21 cellular contexts compared by ENCODE assay signal in genomic region chr13:67642638-67643037, GRCh38.
DNase-seq lines count a peak whose midpoint lies in the region; ATAC-seq and TF ChIP-seq lines count a peak whose summit lies in the region.
"Had no signal": no experiment of that assay in that cellular context is flagged by ENCODE, and none has a peak within 500 bp of the region (broad histone marks: within the 10 kb centered on the region; RNA-seq: fewer than 3 reads in every experiment).

No MANE protein-coding gene starts in this region.

- ATAC-seq in GM21528 (IDR thresholded peaks at IDR 0.05; ENCODE audit: low FRiP score, unreplicated experiment), result no peak
- ATAC-seq in activated CD8-positive, alpha-beta T cell treated with anti-CD3 and anti-CD28 coated beads for 36 hours, result no peak
- ATAC-seq: A549 had no signal

- intact Hi-C loops in activated CD8-positive, alpha-beta T cell treated with anti-CD3 and anti-CD28 coated beads for 36 hours (cut with micrococcal nuclease), result no loop called here

- no peak overlapping the region for H3K27ac Mint-ChIP-seq in activated CD8-positive, alpha-beta T cell treated with anti-CD3 and anti-CD28 coated beads for 36 hours
- H3K27ac Mint-ChIP-seq: T-helper 1 cell treated with Interleukin-12 subunit alpha and Interleukin-12 subunit beta and Interleukin-4 antibody, amounts not matched to agents 30 μg/mL and 1 μg/mL, for 36 hours had no signal

- no peaks in the 10 kb centered on the region for H3K4me1 ChIP-seq in MM.1S (ENCODE audit: low read length)
- H3K4me1 ChIP-seq: A549, BLaER1 had no signal

- POLR2A ChIA-PET in activated CD8-positive, alpha-beta T cell treated with anti-CD3 and anti-CD28 coated beads for 36 hours (lab: Charles Lee), result no interaction called here

- no peaks in the 10 kb centered on the region for H3K4me1 Mint-ChIP-seq in activated CD8-positive, alpha-beta T cell treated with anti-CD3 and anti-CD28 coated beads for 36 hours (ENCODE audit: low read depth)

- no peak for TF ChIP-seq CTCF in NB4 (IDR thresholded peaks at IDR 0.05; ENCODE audit: low read depth, low read length)
- TF ChIP-seq CTCF in activated CD8-positive, alpha-beta T cell treated with anti-CD3 and anti-CD28 coated beads for 36 hours (IDR thresholded peaks at IDR 0.05), result no peak
- TF ChIP-seq CTCF in MM.1S (IDR thresholded peaks at IDR 0.05; ENCODE audit: low read length), result no peak

- H3K27ac ChIP-seq in MM.1S (ENCODE audit: low read length), result no peak overlapping the region
- H3K27ac ChIP-seq: A549, BLaER1, HL-60 had no signal

- no peaks in the 10 kb centered on the region for H3F3A ChIP-seq in MM.1S (ENCODE audit: insufficient read depth, low read length)

- no peaks in the 10 kb centered on the region for H3K36me3 ChIP-seq in MM.1S (replicated peaks; ENCODE audit: insufficient read depth, low read length)
- H3K36me3 ChIP-seq: BLaER1, MG63 had no signal

- no peaks in the 10 kb centered on the region for H3K36me3 Mint-ChIP-seq in activated CD8-positive, alpha-beta T cell treated with anti-CD3 and anti-CD28 coated beads for 36 hours (ENCODE audit: low read depth)

- CTCF ChIA-PET in activated CD8-positive, alpha-beta T cell treated with anti-CD3 and anti-CD28 coated beads for 36 hours (lab: Charles Lee), result no interaction called here

- H3K79me2 ChIP-seq in MM.1S (ENCODE audit: low read length), result no peaks in the 10 kb centered on the region

- H3K27me3 ChIP-seq in MM.1S (replicated peaks; ENCODE audit: insufficient read depth, low read length), result no peaks in the 10 kb centered on the region
- H3K27me3 ChIP-seq: BLaER1, MG63 had no signal

- no peak for TF ChIP-seq POLR2A in NB4 (IDR thresholded peaks at IDR 0.05; ENCODE audit: extremely low read depth, insufficient read length)

- no peaks in the 10 kb centered on the region for H3K9me3 ChIP-seq in MM.1S (replicated peaks; ENCODE audit: insufficient read depth, low read length)
- H3K9me3 ChIP-seq: A549, BLaER1, MG63, SK-N-SH had no signal

- DNase-seq in CD1c-positive myeloid dendritic cell (ENCODE audit: extremely low spot score) (peak; percentile 31), NB4 (ENCODE audit: low read depth) (peak; percentile 15), SIG-M5 treated with dmso at 0.1 percent for 504 hours (lab: John Stamatoyannopoulos, UW; ENCODE audit: unreplicated experiment) (peak; percentile 95), medulla oblongata (ENCODE audit: extremely low spot score) (peak; percentile 35), MM.1S (no peak)
- DNase-seq in activated CD8-positive, alpha-beta T cell treated with anti-CD3 and anti-CD28 coated beads for 36 hours, result no peak
- DNase-seq: DMS79 treated with DMSO at 0.1 percent for 48 hours, IMR-90, Karpas-422, MG63, NCI-H1417 treated with DMSO at 0.1 percent for 48 hours, NCI-H187 treated with DMSO at 0.1 percent for 48 hours, NCI-H345, NCI-H524 treated with DMSO at 0.1 percent for 48 hours, Right ventricle myocardium superior, SK-N-SH had no signal

- H3K9ac ChIP-seq in MM.1S (ENCODE audit: low read length), result no peak overlapping the region
- H3K9ac ChIP-seq: BLaER1, SK-N-SH had no signal

- no peaks in the 10 kb centered on the region for H3K27me3 Mint-ChIP-seq in activated CD8-positive, alpha-beta T cell treated with anti-CD3 and anti-CD28 coated beads for 36 hours

- H2AFZ ChIP-seq in MM.1S (ENCODE audit: low read length), result no peak overlapping the region

- H3K9me3 Mint-ChIP-seq in activated CD8-positive, alpha-beta T cell treated with anti-CD3 and anti-CD28 coated beads for 36 hours, result peaks cover 27% of the 10 kb centered on the region

- H4K20me1 ChIP-seq in MM.1S (ENCODE audit: insufficient read depth, low read length), result no peaks in the 10 kb centered on the region
- H4K20me1 ChIP-seq: BLaER1 had no signal

- H3K9me2 ChIP-seq in MM.1S (replicated peaks; ENCODE audit: insufficient read depth, low read length), result no peaks in the 10 kb centered on the region
- H3K9me2 ChIP-seq: SK-N-SH had no signal

- no peak overlapping the region for H3K4me2 ChIP-seq in MM.1S (ENCODE audit: low read depth, low read length)
- H3K4me2 ChIP-seq: A549, BLaER1, SK-N-SH had no signal

- no peak overlapping the region for H3K4me3 Mint-ChIP-seq in activated CD8-positive, alpha-beta T cell treated with anti-CD3 and anti-CD28 coated beads for 36 hours
- H3K4me3 Mint-ChIP-seq: T-helper 1 cell treated with Interleukin-12 subunit alpha and Interleukin-12 subunit beta and Interleukin-4 antibody, amounts not matched to agents 30 μg/mL and 1 μg/mL, for 36 hours had no signal

- H3K4me3 ChIP-seq in NB4 (ENCODE audit: low read depth, low read length) (no peak overlapping the region), MM.1S (ENCODE audit: low read length) (no peak overlapping the region)
- H3K4me3 ChIP-seq: A549, BLaER1, MG63 had no signal

Comparison
In these comparisons a context has a peak if more than half of its experiments do, and no peak if none do; other contexts are left out.
1. DNase-seq: peak in CD1c-positive myeloid dendritic cell (single experiment), NB4 (single experiment), SIG-M5 treated with dmso at 0.1 percent for 504 hours (single experiment) and medulla oblongata (single experiment); none in activated CD8-positive, alpha-beta T cell treated with anti-CD3 and anti-CD28 coated beads for 36 hours (single experiment) and MM.1S (single experiment).